ENCODE assay signal across 18 cellular contexts in the genomic region with DNA sequence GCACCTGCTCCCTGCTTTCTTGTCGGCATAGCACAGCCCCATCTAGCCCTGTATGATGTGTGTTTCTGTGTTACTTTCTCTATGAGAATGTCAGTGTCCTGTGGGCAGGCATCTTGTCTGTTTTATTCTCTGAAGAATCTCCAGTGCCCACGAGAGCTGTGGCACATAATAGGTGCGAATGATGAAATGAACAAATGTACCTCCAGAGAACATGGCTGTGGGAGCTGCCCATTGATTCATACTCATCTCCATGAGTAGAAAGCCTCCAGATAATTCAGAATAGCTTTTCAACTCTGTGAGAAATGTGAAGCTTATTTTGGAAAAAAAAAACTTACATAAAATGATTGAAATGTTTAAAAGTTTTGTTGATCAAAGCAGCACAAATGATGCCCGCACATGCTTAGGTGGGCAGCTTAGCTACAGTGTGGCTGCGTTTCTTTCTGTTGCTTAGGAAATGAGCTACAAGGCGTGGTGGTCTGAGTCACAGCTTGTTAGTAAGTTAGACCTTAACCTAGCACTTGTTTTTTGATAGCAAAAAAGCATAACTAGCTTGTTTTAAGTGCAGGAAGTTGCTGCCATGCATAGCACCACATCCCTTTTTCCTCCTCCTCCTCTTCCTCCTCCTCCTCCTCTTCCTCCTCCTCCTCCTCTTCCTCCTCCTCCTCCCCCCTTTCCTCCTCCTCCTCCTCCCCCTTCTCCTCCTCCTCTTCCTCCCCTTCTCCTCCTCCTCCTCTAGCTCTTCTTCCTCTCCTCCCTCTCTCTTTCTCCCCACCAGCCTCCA.
"Had no signal": no experiment of that assay in that cellular context is flagged by ENCODE, and none has a peak within 500 bp of the region (broad histone marks: within the 10 kb centered on the region; RNA-seq: fewer than 3 reads in every experiment).

No MANE protein-coding gene starts in this region.

- H3K27ac ChIP-seq: body of pancreas, dorsolateral prefrontal cortex, left ventricle myocardium inferior, parathyroid adenoma, WERI-Rb-1 had no signal

- H3K4me1 ChIP-seq: left ventricle myocardium inferior, parathyroid adenoma had no signal

- DNase-seq: activated CD4-positive, alpha-beta memory T cell treated with anti-CD3 and anti-CD28 coated beads for 36 hours; activated naive CD4-positive, alpha-beta T cell treated with Interleukin-2 at 50 U/mL for 16 hours; activated naive CD8-positive, alpha-beta T cell treated with anti-CD3 and anti-CD28 coated beads, Interleukin-2, amount 10 ng/mL, durations not matched to agents 7 days and 5 days; activated T-cell treated with anti-CD3 and anti-CD28 coated beads, Interleukin-2, amount 50 U/mL, for 24 hours; body of pancreas; dorsolateral prefrontal cortex; endodermal cell; foreskin melanocyte; glutamatergic neuron; left ventricle myocardium inferior; naive thymus-derived CD4-positive, alpha-beta T cell; stimulated activated CD8-positive, alpha-beta memory T cell treated with anti-CD3 and anti-CD28 coated beads, Interleukin-4, amount 100 ng/mL, for 48 hours; stimulated activated naive CD4-positive, alpha-beta T cell; T-helper 2 cell; WERI-Rb-1 had no signal

- H3K9ac ChIP-seq: parathyroid adenoma had no signal

- H3K79me2 ChIP-seq: parathyroid adenoma had no signal

- H2AFZ ChIP-seq: parathyroid adenoma had no signal

- H3K36me3 Mint-ChIP-seq: activated CD4-positive, alpha-beta memory T cell treated with anti-CD3 and anti-CD28 coated beads for 36 hours; activated naive CD8-positive, alpha-beta T cell treated with anti-CD3 and anti-CD28 coated beads, Interleukin-2, amount 10 ng/mL, durations not matched to agents 7 days and 5 days; memory B cell; naive thymus-derived CD4-positive, alpha-beta T cell had no signal

- H3K9me3 Mint-ChIP-seq: activated CD4-positive, alpha-beta memory T cell treated with anti-CD3 and anti-CD28 coated beads for 36 hours; activated naive CD8-positive, alpha-beta T cell treated with anti-CD3 and anti-CD28 coated beads, Interleukin-2, amount 10 ng/mL, durations not matched to agents 7 days and 5 days; activated T-cell treated with anti-CD3 and anti-CD28 coated beads, Interleukin-2, amount 50 U/mL, for 24 hours; activated T-helper 2 cell treated with anti-CD3 and anti-CD28 coated beads, Interferon-gamma antibody, Interleukin-2, Interleukin-4, amounts not matched to agents 10 μg/mL and 5 μg/mL and 100 μg/mL, durations not matched to agents 14 hours and 24 hours and 36 hours; endodermal cell; memory B cell had no signal

- H3K4me1 Mint-ChIP-seq: activated naive CD8-positive, alpha-beta T cell treated with anti-CD3 and anti-CD28 coated beads, Interleukin-2, amount 10 ng/mL, durations not matched to agents 7 days and 5 days had no signal

- H3K4me3 Mint-ChIP-seq: activated CD4-positive, alpha-beta memory T cell treated with anti-CD3 and anti-CD28 coated beads for 36 hours; activated naive CD8-positive, alpha-beta T cell treated with anti-CD3 and anti-CD28 coated beads, Interleukin-2, amount 10 ng/mL, durations not matched to agents 7 days and 5 days; activated T-cell treated with anti-CD3 and anti-CD28 coated beads, Interleukin-2, amount 50 U/mL, for 24 hours; endodermal cell; memory B cell; naive thymus-derived CD4-positive, alpha-beta T cell had no signal

- ATAC-seq: body of pancreas; naive thymus-derived CD4-positive, alpha-beta T cell had no signal

- H3K27me3 ChIP-seq: body of pancreas had no signal

- H3K9me3 ChIP-seq: body of pancreas, left ventricle myocardium inferior had no signal

- H3K4me3 ChIP-seq: body of pancreas, dorsolateral prefrontal cortex, left ventricle myocardium inferior had no signal

- H3K36me3 ChIP-seq: left ventricle myocardium inferior, WERI-Rb-1 had no signal

- H3K27ac Mint-ChIP-seq: activated CD4-positive, alpha-beta memory T cell treated with anti-CD3 and anti-CD28 coated beads for 36 hours; activated naive CD8-positive, alpha-beta T cell treated with anti-CD3 and anti-CD28 coated beads, Interleukin-2, amount 10 ng/mL, durations not matched to agents 7 days and 5 days; activated T-cell treated with anti-CD3 and anti-CD28 coated beads, Interleukin-2, amount 50 U/mL, for 24 hours; activated T-helper 2 cell treated with anti-CD3 and anti-CD28 coated beads, Interferon-gamma antibody, Interleukin-2, Interleukin-4, amounts not matched to agents 10 μg/mL and 5 μg/mL and 100 μg/mL, durations not matched to agents 14 hours and 24 hours and 36 hours; endodermal cell; memory B cell; naive thymus-derived CD4-positive, alpha-beta T cell had no signal
